29 cellular contexts compared by ENCODE assay signal in the genomic region with DNA sequence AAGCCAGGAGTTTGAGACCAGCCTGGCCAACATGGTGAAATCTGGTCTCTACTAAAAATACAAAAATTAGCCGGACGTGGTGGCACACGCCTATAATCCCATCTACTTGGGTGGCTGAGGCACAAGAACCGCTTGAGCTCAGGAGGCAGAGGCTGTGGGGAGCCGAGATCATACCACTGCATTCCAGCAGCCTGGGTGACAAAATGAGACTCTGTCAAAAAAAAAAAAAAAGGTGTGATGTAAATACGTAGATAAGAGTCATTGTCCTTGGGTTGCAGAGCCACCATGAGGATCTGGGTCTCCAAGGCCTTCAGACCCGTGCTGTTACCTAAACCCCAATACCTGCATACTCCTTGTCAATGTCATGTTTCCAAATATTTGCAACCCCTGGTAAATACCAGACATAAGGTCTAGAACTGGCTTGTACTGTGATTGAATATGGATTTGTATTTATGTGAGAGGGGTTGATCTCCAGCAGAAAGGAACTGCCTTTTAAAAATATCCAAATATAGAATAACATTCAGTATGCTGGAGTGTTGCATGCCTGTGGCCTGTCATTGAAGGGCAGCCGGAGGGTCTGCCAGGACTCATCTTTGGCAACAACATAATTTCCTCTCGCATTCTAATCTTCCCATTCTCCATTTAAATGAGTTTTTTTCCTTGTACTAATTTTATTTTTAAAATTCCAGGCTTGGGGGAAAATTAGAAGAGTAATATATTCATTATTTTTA. TPM values are rescaled to one million over a fixed set of nuclear protein-coding genes. Genes with fewer than 3 reads are reported as not detected.
"Had no signal": no experiment of that assay in that cellular context is flagged by ENCODE, and none has a peak within 500 bp of the region (broad histone marks: within the 10 kb centered on the region; RNA-seq: fewer than 3 reads in every experiment).

No MANE protein-coding gene starts in this region.

- H3K27ac ChIP-seq: coronary artery, heart left ventricle, neutrophil, ovary, right atrium auricular region, sigmoid colon, suprapubic skin, thyroid gland had no signal

- H3K4me3 ChIP-seq: coronary artery, heart left ventricle, ovary, right atrium auricular region, sigmoid colon, suprapubic skin, thyroid gland had no signal

- ATAC-seq: heart left ventricle, left lobe of liver had no signal

- H3K4me1 ChIP-seq: right atrium auricular region, sigmoid colon, suprapubic skin, thyroid gland had no signal

- H3K27me3 ChIP-seq: neutrophil, ovary, right atrium auricular region, sigmoid colon, suprapubic skin, thyroid gland had no signal

- H3K9me3 ChIP-seq: neutrophil, ovary, sigmoid colon, suprapubic skin, thyroid gland had no signal

- H3K27me3 Mint-ChIP-seq: type B pancreatic cell had no signal

- DNase-seq: effector CD4-positive, alpha-beta T cell; heart left ventricle; hippocampal formation; kidney glomerular epithelial cell; mammary epithelial cell; ovary; sigmoid colon; small intestine; stimulated activated CD4-positive, alpha-beta T cell treated with anti-CD3 and anti-CD28 coated beads, Interleukin-2, amount 100 ng/mL, for 48 hours; stimulated activated naive CD4-positive, alpha-beta T cell treated with Interleukin-2 at 50 U/mL for 16 hours; thyroid gland had no signal

- H3K27ac Mint-ChIP-seq: mesothelial cell of epicardium, type B pancreatic cell had no signal

- H3K36me3 ChIP-seq: heart left ventricle, neutrophil, ovary, right atrium auricular region, sigmoid colon, suprapubic skin, thyroid gland had no signal

- H3K4me3 Mint-ChIP-seq: mesothelial cell of epicardium, type B pancreatic cell had no signal

RNA-seq across cellular contexts. Expression of a gene that starts 40.4 kb away (rescaled TPM):
- total RNA-seq: chondrocyte, dermis microvascular lymphatic vessel endothelial cell, fibroblast of lung, frontal cortex, glomerular endothelial cell, heart left ventricle, left lobe of liver, lower leg skin, mammary epithelial cell, mesothelial cell of epicardium, mucosa of gallbladder, myocyte, ovary, posterior vena cava, right atrium auricular region, sigmoid colon, suprapubic skin, thyroid gland had no signal
- polyA plus RNA-seq: esophagus, fibroblast of lung, heart left ventricle, mammary epithelial cell, neural cell, ovary, sigmoid colon, small intestine had no signal
